Comparison of ENCODE assay signal across 8 cellular contexts in the genomic region with DNA sequence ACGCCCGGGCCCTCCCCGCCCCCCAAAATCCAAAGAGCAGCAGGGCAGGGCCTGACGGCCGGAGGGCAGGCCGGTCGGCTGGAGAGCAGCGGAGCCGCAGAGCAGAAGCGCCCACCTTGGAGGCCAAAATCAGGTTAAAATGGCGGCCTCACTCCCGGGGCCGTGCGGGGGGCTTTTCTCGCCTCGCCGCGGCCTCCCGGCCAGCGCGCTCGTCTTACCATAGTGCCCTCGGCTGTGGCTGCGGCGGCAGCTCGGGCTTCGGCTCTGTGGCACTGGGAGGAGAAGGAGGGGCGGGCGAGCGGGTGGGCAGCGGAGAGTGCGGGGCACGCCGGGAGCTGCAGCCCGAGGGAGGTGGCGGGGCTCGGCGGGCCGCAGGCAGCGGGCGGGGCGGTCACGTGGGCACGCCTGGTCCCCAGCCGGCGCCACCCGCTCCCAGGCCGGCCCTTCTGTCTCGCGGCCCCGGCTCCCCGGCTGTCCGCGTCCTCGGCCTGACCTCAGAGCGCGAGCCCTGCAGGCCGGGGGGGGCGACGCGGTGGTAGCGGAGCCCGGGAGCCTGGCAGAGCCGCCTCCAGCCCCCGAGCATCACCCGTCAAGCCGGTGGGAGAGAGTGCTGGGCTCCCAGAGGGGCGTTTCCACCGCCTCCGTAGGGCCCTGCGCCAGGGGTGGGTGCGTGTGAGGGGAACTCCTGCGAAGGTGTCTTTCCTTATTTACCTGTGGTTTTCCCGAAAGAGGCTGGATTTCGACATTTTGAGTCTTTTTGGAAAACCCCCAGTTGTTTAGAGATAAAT. TPM values are rescaled to one million over a fixed set of nuclear protein-coding genes. Genes with fewer than 3 reads are reported as not detected.
A peak's percentile ranks its signal among the peaks of the same experiment; 100 is the strongest.
DNase-seq lines count a peak whose midpoint lies in the region; ATAC-seq and TF ChIP-seq lines count a peak whose summit lies in the region.

TSS of gene CFL2 (minus strand) at position 274 of the 788 bp plus-strand sequence. CDS start at position 221, 53 bp downstream.

- TF ChIP-seq CTCF in RWPE2 (IDR thresholded peaks at IDR 0.05; ENCODE audit: poor library complexity, severe bottlenecking) (no peak), fibroblast of villous mesenchyme (IDR thresholded peaks at IDR 0.05; ENCODE audit: insufficient read depth, low read depth, low read length) (no peak), neural crest cell (conservative IDR thresholded peaks at IDR 0.05) (no peak), stomach (IDR thresholded peaks at IDR 0.05) (no peak)

- in situ Hi-C loops in GM23248 (cut with MboI): no loop called here

- no peaks in the 10 kb centered on the region for H4K20me1 ChIP-seq in GM23248 (ENCODE audit: insufficient read depth)

- DNase-seq in EH (ENCODE audit: low read depth) (peak; percentile 88), GM23248 (peak; percentile 91), LHCN-M2 (ENCODE audit: low read depth) (peak; percentile 77), RWPE2 (ENCODE audit: low spot score) (peak; percentile 76), activated gamma-delta T cell treated with Interleukin-2 at 50 U/mL for 16 hours (peak; percentile 61), fibroblast of villous mesenchyme (ENCODE audit: low read depth) (peak; percentile 65), neural crest cell (ENCODE audit: low read depth, low spot score) (peak; percentile 70), stomach (peak; percentile 79)

- H3K27ac ChIP-seq in GM23248: peak within 1 kb of the TSS; percentile 89
- H3K27ac ChIP-seq in RWPE2 (ENCODE audit: poor library complexity, severe bottlenecking): peak within 1 kb of the TSS; percentile 81
- peak within 1 kb of the TSS; percentile 87 to 99 (median 96) for H3K27ac ChIP-seq in stomach

- WGBS in GM23248 (ENCODE audit: low coverage in 1 of 2, low lambda C conversion rate in 2 of 2, missing lambda C conversion rate in 2 of 2), 2 experiments: 1 to 4% methylated on average over 39 to 68 of the region's 75 CpGs
- 0 to 1% (median 1%) methylated on average over 9 to 75 of the region's 75 CpGs for WGBS in stomach, 5 donors

- H3K4me2 ChIP-seq in GM23248 (ENCODE audit: unreplicated experiment): peak within 1 kb of the TSS; percentile 99

- H3K9me3 Mint-ChIP-seq in neural crest cell: no peaks in the 10 kb centered on the region

- H2AFZ ChIP-seq in GM23248: peak within 1 kb of the TSS; percentile 77

- peaks cover 8% of the 10 kb centered on the region for H3K36me3 ChIP-seq in GM23248 (ENCODE audit: low read depth)
- H3K36me3 ChIP-seq in RWPE2 (ENCODE audit: low read depth): peaks cover 34% of the 10 kb centered on the region
- H3K36me3 ChIP-seq in stomach: peaks cover 0 to 9% (median 7%) of the 10 kb centered on the region in 4 donors

- no peaks in the 10 kb centered on the region for H3K9me2 ChIP-seq in GM23248 (ENCODE audit: insufficient read depth)

- H3K27me3 ChIP-seq in GM23248 (replicated peaks; ENCODE audit: insufficient read depth): no peaks in the 10 kb centered on the region
- no peaks in the 10 kb centered on the region for H3K27me3 ChIP-seq in RWPE2 (ENCODE audit: insufficient read depth, poor library complexity, severe bottlenecking)
- no peaks in the 10 kb centered on the region for H3K27me3 ChIP-seq in stomach

- TF ChIP-seq EP300 in stomach (IDR thresholded peaks at IDR 0.05): peak; percentile 26

- peak within 1 kb of the TSS; percentile 90 for H3K27ac Mint-ChIP-seq in neural crest cell (ENCODE audit: unreplicated experiment)

- H3K4me3 Mint-ChIP-seq in neural crest cell: peak within 1 kb of the TSS; percentile 92

- no peaks in the 10 kb centered on the region for H3K9me3 ChIP-seq in GM23248 (ENCODE audit: low read depth)
- H3K9me3 ChIP-seq in RWPE2 (ENCODE audit: severe bottlenecking): no peaks in the 10 kb centered on the region
- no peaks in the 10 kb centered on the region for H3K9me3 ChIP-seq in stomach

- H3K9ac ChIP-seq in GM23248: peak within 1 kb of the TSS; percentile 92

- TF ChIP-seq POLR2A in stomach (IDR thresholded peaks at IDR 0.05): peak in 1 of 4 donors; percentile 54

- peaks cover 54% of the 10 kb centered on the region for H3K4me1 ChIP-seq in GM23248 (ENCODE audit: insufficient read depth)
- peaks cover 34% of the 10 kb centered on the region for H3K4me1 ChIP-seq in RWPE2 (ENCODE audit: insufficient read depth, poor library complexity, severe bottlenecking)
- peaks cover 0 to 52% (median 41%) of the 10 kb centered on the region in 4 donors for H3K4me1 ChIP-seq in stomach

- peaks cover 8% of the 10 kb centered on the region for H3K27me3 Mint-ChIP-seq in neural crest cell (ENCODE audit: low read depth)

- ATAC-seq in RWPE2 (ENCODE audit: low read depth): peak; percentile 76

- peak within 1 kb of the TSS; percentile 81 for H3K4me3 ChIP-seq in GM23248
- H3K4me3 ChIP-seq in RWPE2 (ENCODE audit: severe bottlenecking): peak within 1 kb of the TSS; percentile 78
- peak within 1 kb of the TSS; percentile 86 for H3K4me3 ChIP-seq in fibroblast of villous mesenchyme (ENCODE audit: low read depth, low read length)
- peak within 1 kb of the TSS; percentile 74 to 99 (median 86) for H3K4me3 ChIP-seq in stomach

- H3K36me3 Mint-ChIP-seq in neural crest cell (ENCODE audit: low read depth): peaks cover 3% of the 10 kb centered on the region

- intact Hi-C loops in stomach (cut with DNase I; ENCODE audit: low total_unique reads): no loop called here

- peaks cover 19% of the 10 kb centered on the region for H3K4me1 Mint-ChIP-seq in neural crest cell

- H3K79me2 ChIP-seq in GM23248 (ENCODE audit: insufficient read depth): peaks cover 34% of the 10 kb centered on the region

- peaks cover 49% of the 10 kb centered on the region for H3F3A ChIP-seq in GM23248 (ENCODE audit: insufficient read depth)

RNA-seq across cellular contexts. Expression of gene CFL2, which starts in this region (rescaled TPM):
- 92.2 and 103 TPM in 2 replicates for total RNA-seq in GM23248 (2014; rRNA removed; shearing (Covaris generic))
- polyA plus RNA-seq in GM23248 (2016; fragmentation: Nextera tagmentation; extraction: Ambion mirVana) (183 and 185 TPM in 2 replicates), stomach (10 to 100 TPM; 22.0 to 28.6 (median 26.1) TPM)
- total RNA-seq in LHCN-M2 (2014; rRNA removed) (126 and 151 TPM in 2 replicates), fibroblast of villous mesenchyme (109 and 173 TPM in 2 replicates), neural crest cell (55.9 and 56.5 TPM in 2 replicates), stomach (100 to 1,000 TPM in 3 of 5 donors, 10 to 100 TPM in 2; 42.6 to 214 (median 136) TPM)
- polyA plus RNA-seq in LHCN-M2 (2012): 236 TPM

Comparison
In these comparisons a context has a peak if more than half of its experiments do, and no peak if none do; other contexts are left out.
1. Peak in every context shown above with its lines: DNase-seq, ATAC-seq, H3K4me3 ChIP-seq and H3K27ac ChIP-seq.